Comparison of ENCODE assay signal across 8 cellular contexts in genomic region chr12:121295746-121296617, GRCh38. TPM values are rescaled to one million over a fixed set of nuclear protein-coding genes. Genes with fewer than 3 reads are reported as not detected.
DNase-seq lines count a peak whose midpoint lies in the region; ATAC-seq, FAIRE-seq and TF ChIP-seq lines count a peak whose summit lies in the region.

No MANE protein-coding gene starts in this region.

- TF ChIP-seq RAD21 in liver (IDR thresholded peaks at IDR 0.05), result peak in 1 of 2 donors; percentile 18

- POLR2A ChIA-PET in A673 (lab: Charles Lee; ENCODE audit: low non-redundant PET), result interaction anchor here (0.6 kb wide), 1 partner anchor 149 kb away, joined by 3 read pairs; no protein-coding TSS in a partner anchor

- no TSS peak for BruUV-seq in A673 (replicated peaks; lab: Mats Ljungman, UMichigan)

- ATAC-seq in GM18519 (IDR thresholded peaks at IDR 0.05; ENCODE audit: low FRiP score, unreplicated experiment), result peak; percentile 19
- ATAC-seq in HG03025 (IDR thresholded peaks at IDR 0.05; ENCODE audit: low FRiP score, unreplicated experiment), result peak; percentile 38
- peak; percentile 43 for ATAC-seq in RWPE2 (ENCODE audit: low read depth)

- H3K9me3 ChIP-seq in A673 (ENCODE audit: low read depth, low read length, poor library complexity, severe bottlenecking) (no peaks in the 10 kb centered on the region), RWPE2 (ENCODE audit: severe bottlenecking) (no peaks in the 10 kb centered on the region), liver (ENCODE audit: control insufficient read depth in 4 of 4, low read length in 3 of 4) (no peaks in the 10 kb centered on the region)

- WGBS in liver, result 1% methylated on average over 55 of the region's 55 CpGs

- CTCF ChIA-PET in A673 (lab: Charles Lee), result no interaction called here

- intact Hi-C loops in A673 (cut with micrococcal nuclease; ENCODE audit: unreplicated experiment), result no loop called here

- H3K27ac ChIP-seq in A673 (ENCODE audit: low read depth, low read length, poor library complexity, severe bottlenecking) (peak overlapping the region; percentile 82), RWPE2 (ENCODE audit: poor library complexity, severe bottlenecking) (peak overlapping the region; percentile 25), liver (ENCODE audit: low read depth in 1 of 2, low read length in 2 of 2) (peak overlapping the region; percentile 79 to 91)

- H3K4me1 ChIP-seq in A673 (ENCODE audit: insufficient read depth, low read length, poor library complexity, severe bottlenecking), result peaks cover 19% of the 10 kb centered on the region
- H3K4me1 ChIP-seq in RWPE2 (ENCODE audit: insufficient read depth, poor library complexity, severe bottlenecking), result peaks cover 3% of the 10 kb centered on the region
- H3K4me1 ChIP-seq in liver (ENCODE audit: control insufficient read depth in 4 of 4, insufficient read depth in 4 of 4, low read length in 3 of 4), result peaks cover 0 to 27% (median 20%) of the 10 kb centered on the region in 4 donors

- peak; percentile 16 for DNase-seq in A673 (ENCODE audit: low spot score)
- DNase-seq in RWPE2 (ENCODE audit: low spot score), result no peak
- no peak for DNase-seq in bronchial epithelial cell (ENCODE audit: low read depth)
- peak in 5 of 6 experiments; percentile 3 to 58 (median 35) for DNase-seq in stimulated activated naive CD4-positive, alpha-beta T cell (lab: John Stamatoyannopoulos, UW)
- DNase-seq in epidermal melanocyte (ENCODE audit: insufficient read length, low spot score), result no peak

- peak overlapping the region; percentile 100 for H3K4me3 ChIP-seq in A673 (ENCODE audit: low read depth, low read length, poor library complexity, severe bottlenecking)
- H3K4me3 ChIP-seq in RWPE2 (ENCODE audit: severe bottlenecking), result peak overlapping the region; percentile 99
- H3K4me3 ChIP-seq in bronchial epithelial cell (ENCODE audit: low read depth, low read length), result peak overlapping the region; percentile 95
- H3K4me3 ChIP-seq in liver (ENCODE audit: low read depth in 1 of 3, low read length in 3 of 3), result peak overlapping the region; percentile 73 to 99 (median 95)

- H3K9ac ChIP-seq in liver (ENCODE audit: low read depth in 1 of 2, low read length in 2 of 2), result peak overlapping the region; percentile 58 to 83

- H3K27me3 ChIP-seq in A673 (replicated peaks; ENCODE audit: insufficient read depth, low read depth, low read length, poor library complexity) (no peaks in the 10 kb centered on the region), RWPE2 (ENCODE audit: insufficient read depth, poor library complexity, severe bottlenecking) (no peaks in the 10 kb centered on the region), bronchial epithelial cell (ENCODE audit: control insufficient read depth, insufficient read depth, low read length) (no peaks in the 10 kb centered on the region), liver (ENCODE audit: control insufficient read depth in 4 of 4, insufficient read depth in 4 of 4, low read length in 3 of 4) (no peaks in the 10 kb centered on the region)

- H3K36me3 ChIP-seq in A673 (ENCODE audit: insufficient read depth, low read length, poor library complexity, severe bottlenecking) (peaks cover 7% of the 10 kb centered on the region), RWPE2 (ENCODE audit: low read depth) (peaks cover 14% of the 10 kb centered on the region), bronchial epithelial cell (ENCODE audit: control insufficient read depth, insufficient read depth, low read length) (peaks cover 1% of the 10 kb centered on the region), liver (ENCODE audit: control insufficient read depth in 4 of 4, insufficient read depth in 3 of 4, low read depth in 1 of 4, low read length in 3 of 4) (peaks cover 0 to 5% (median 3%) of the 10 kb centered on the region in 4 donors)

- TF ChIP-seq CTCF in A673 (conservative IDR thresholded peaks at IDR 0.05; ENCODE audit: low read depth, low read length), result no peak
- no peak for TF ChIP-seq CTCF in RWPE2 (IDR thresholded peaks at IDR 0.05; ENCODE audit: poor library complexity, severe bottlenecking)
- TF ChIP-seq CTCF in bronchial epithelial cell (IDR thresholded peaks at IDR 0.05; ENCODE audit: insufficient read depth, low read length, severe bottlenecking), result no peak
- TF ChIP-seq CTCF in liver (IDR thresholded peaks at IDR 0.05; ENCODE audit: low read depth, low read length, missing input control), result no peak

- no peak for FAIRE-seq in bronchial epithelial cell (lab: Jason Lieb, UNC)

TF ChIP-seq in liver, 16 proteins besides CTCF, POLR2A, EP300 and RAD21:
- TF ChIP-seq ATF3 (IDR thresholded peaks at IDR 0.05) (no peak), NR2F2 (IDR thresholded peaks at IDR 0.05) (no peak), HNF4A (conservative IDR thresholded peaks at IDR 0.05) (peak; percentile 89 to 93), TAF1 (conservative IDR thresholded peaks at IDR 0.05) (no peak), MAX (IDR thresholded peaks at IDR 0.05) (no peak), JUND (IDR thresholded peaks at IDR 0.05) (no peak), GABPA (IDR thresholded peaks at IDR 0.05 in 1 of 2, conservative IDR thresholded peaks at IDR 0.05 in 1 of 2) (no peak), HNF4G (IDR thresholded peaks at IDR 0.05) (peak; percentile 71), EGR1 (IDR thresholded peaks at IDR 0.05; ENCODE audit: low read depth in 2 of 2) (no peak), FOXA2 (IDR thresholded peaks at IDR 0.05) (no peak), RXRA (IDR thresholded peaks at IDR 0.05) (peak; percentile 59 to 75), YY1 (IDR thresholded peaks at IDR 0.05) (no peak), FOXA1 (IDR thresholded peaks at IDR 0.05) (no peak), SP1 (IDR thresholded peaks at IDR 0.05) (peak; percentile 59)
- TF ChIP-seq, protein P1, sequence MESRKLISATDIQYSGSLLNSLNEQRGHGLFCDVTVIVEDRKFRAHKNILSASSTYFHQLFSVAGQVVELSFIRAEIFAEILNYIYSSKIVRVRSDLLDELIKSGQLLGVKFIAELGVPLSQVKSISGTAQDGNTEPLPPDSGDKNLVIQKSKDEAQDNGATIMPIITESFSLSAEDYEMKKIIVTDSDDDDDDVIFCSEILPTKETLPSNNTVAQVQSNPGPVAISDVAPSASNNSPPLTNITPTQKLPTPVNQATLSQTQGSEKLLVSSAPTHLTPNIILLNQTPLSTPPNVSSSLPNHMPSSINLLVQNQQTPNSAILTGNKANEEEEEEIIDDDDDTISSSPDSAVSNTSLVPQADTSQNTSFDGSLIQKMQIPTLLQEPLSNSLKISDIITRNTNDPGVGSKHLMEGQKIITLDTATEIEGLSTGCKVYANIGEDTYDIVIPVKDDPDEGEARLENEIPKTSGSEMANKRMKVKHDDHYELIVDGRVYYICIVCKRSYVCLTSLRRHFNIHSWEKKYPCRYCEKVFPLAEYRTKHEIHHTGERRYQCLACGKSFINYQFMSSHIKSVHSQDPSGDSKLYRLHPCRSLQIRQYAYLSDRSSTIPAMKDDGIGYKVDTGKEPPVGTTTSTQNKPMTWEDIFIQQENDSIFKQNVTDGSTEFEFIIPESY (IDR thresholded peaks at IDR 0.05), result no peak
- TF ChIP-seq, protein P2, sequence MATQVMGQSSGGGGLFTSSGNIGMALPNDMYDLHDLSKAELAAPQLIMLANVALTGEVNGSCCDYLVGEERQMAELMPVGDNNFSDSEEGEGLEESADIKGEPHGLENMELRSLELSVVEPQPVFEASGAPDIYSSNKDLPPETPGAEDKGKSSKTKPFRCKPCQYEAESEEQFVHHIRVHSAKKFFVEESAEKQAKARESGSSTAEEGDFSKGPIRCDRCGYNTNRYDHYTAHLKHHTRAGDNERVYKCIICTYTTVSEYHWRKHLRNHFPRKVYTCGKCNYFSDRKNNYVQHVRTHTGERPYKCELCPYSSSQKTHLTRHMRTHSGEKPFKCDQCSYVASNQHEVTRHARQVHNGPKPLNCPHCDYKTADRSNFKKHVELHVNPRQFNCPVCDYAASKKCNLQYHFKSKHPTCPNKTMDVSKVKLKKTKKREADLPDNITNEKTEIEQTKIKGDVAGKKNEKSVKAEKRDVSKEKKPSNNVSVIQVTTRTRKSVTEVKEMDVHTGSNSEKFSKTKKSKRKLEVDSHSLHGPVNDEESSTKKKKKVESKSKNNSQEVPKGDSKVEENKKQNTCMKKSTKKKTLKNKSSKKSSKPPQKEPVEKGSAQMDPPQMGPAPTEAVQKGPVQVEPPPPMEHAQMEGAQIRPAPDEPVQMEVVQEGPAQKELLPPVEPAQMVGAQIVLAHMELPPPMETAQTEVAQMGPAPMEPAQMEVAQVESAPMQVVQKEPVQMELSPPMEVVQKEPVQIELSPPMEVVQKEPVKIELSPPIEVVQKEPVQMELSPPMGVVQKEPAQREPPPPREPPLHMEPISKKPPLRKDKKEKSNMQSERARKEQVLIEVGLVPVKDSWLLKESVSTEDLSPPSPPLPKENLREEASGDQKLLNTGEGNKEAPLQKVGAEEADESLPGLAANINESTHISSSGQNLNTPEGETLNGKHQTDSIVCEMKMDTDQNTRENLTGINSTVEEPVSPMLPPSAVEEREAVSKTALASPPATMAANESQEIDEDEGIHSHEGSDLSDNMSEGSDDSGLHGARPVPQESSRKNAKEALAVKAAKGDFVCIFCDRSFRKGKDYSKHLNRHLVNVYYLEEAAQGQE (IDR thresholded peaks at IDR 0.05), result no peak

RNA-seq across cellular contexts. Expression of gene CAMKK2, which starts 0.5 kb away (rescaled TPM):
- total RNA-seq in A673 (2021) (33.0 and 41.6 TPM in 2 replicates), bronchial epithelial cell (9.5 and 11.1 TPM in 2 replicates), liver (10 to 100 TPM; 10.5 to 22.3 TPM)
- 10 to 100 TPM; 18.6 to 26.0 TPM for polyA plus RNA-seq in liver

RNA-seq across cellular contexts. Expression of gene ANAPC5, which starts 56.2 kb away (rescaled TPM):
- total RNA-seq in A673 (2021) (142 and 145 TPM in 2 replicates), bronchial epithelial cell (91.5 and 115 TPM in 2 replicates), liver (100 to 1,000 TPM in 1 of 2 donors, 10 to 100 TPM in 1; 78.2 to 111 TPM)
- polyA plus RNA-seq in liver, result 10 to 100 TPM; 44.1 to 46.1 TPM

Comparison
In these comparisons a context has a peak if more than half of its experiments do, and no peak if none do; other contexts are left out.
1. DNase-seq: peak in A673 (single experiment) and stimulated activated naive CD4-positive, alpha-beta T cell (5 of 6); none in RWPE2 (single experiment), bronchial epithelial cell (single experiment) and epidermal melanocyte (single experiment).
2. H3K27ac ChIP-seq: peak in every context shown above with its lines; median percentile 85 in liver; 82 in A673; 25 in RWPE2.
3. Peak in every context shown above with its lines, with median percentiles within 50 percentile points of each other: H3K4me3 ChIP-seq and ATAC-seq.